Comparison of ENCODE assay signal across 8 cellular contexts in the genomic region with DNA sequence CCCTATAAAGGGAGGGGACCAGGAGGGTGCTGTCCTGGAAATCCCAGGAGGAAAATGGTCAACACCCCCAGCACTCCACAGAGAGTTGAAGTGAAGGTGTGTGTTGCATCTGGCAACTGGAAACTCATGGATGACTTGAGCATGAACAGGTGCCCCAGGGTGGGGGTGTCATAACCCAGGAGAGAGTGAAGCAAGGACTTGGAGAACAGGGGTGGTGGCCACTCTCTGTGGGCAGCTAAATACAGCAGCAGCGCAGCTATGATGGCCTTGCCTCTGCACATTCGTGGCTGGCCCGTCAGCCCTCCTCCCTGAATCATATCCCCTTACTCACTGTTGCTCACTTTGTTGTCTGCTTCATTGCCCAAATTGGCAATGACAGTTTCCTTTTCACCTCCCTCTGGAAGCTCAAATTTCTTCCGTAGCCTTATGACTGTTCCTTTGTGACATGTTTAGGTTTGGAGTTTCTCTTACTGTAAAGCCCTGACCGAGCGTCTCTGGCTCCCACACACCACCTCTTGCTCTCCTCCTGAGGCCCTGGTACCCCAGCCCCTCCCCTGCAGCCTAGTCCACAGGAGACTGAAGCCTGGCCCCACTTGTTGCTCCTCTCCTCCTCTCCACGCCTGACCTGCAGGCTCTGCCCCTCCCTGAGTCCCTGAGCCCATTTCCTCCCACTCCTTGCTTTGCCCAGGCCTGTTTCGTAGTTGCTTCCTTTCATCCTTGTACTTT.
DNase-seq lines count a peak whose midpoint lies in the region; ATAC-seq and TF ChIP-seq lines count a peak whose summit lies in the region.

No MANE protein-coding gene starts in this region.

- H3K36me3 ChIP-seq in mucosa of descending colon (ENCODE audit: low read depth): no peaks in the 10 kb centered on the region
- H3K36me3 ChIP-seq in H7 (replicated peaks; ENCODE audit: control insufficient read depth, insufficient read depth, low read length): no peaks in the 10 kb centered on the region

- intact Hi-C loops in mucosa of descending colon (cut with DNase I, micrococcal nuclease): no loop called here

- in situ Hi-C loops in astrocyte of the spinal cord (cut with HindIII; ENCODE audit: low sequenced_read_pairs): no loop called here

- H3K4me1 ChIP-seq in mucosa of descending colon (ENCODE audit: low read depth): peaks cover 13% of the 10 kb centered on the region

- ATAC-seq in mucosa of descending colon: peak; percentile 64
- no peak for ATAC-seq in GM19467 (IDR thresholded peaks at IDR 0.05; ENCODE audit: unreplicated experiment)

- no peaks in the 10 kb centered on the region for H3K27me3 ChIP-seq in H7 (ENCODE audit: control insufficient read depth, insufficient read depth, low read length)

- H3K4me3 ChIP-seq in astrocyte of the spinal cord (ENCODE audit: low read depth, low read length): no peak overlapping the region
- H3K4me3 ChIP-seq in mucosa of descending colon: no peak overlapping the region
- H3K4me3 ChIP-seq in H7 (ENCODE audit: insufficient read depth, low read depth, low read length): no peak overlapping the region

- DNase-seq in stimulated activated CD4-positive, alpha-beta T cell treated with anti-CD3 and anti-CD28 coated beads, Interleukin-2, amount 100 ng/mL, for 24 hours: peak; percentile 23 to 40
- no peak for DNase-seq in stimulated activated CD4-positive, alpha-beta T cell treated with anti-CD3 and anti-CD28 coated beads, Interleukin-12 subunit alpha, Interleukin-12 subunit beta, amount 100 ng/mL, for 4 hours
- peak; percentile 87 for DNase-seq in astrocyte of the spinal cord (ENCODE audit: low read depth, low spot score)
- DNase-seq in mucosa of descending colon: peak in 1 of 3 donors; percentile 47
- DNase-seq in SHP77 (lab: John Stamatoyannopoulos, UW): no peak
- no peak for DNase-seq in Kasumi-1 (lab: John Stamatoyannopoulos, UW)
- no peak for DNase-seq in H7

- TF ChIP-seq CTCF in astrocyte of the spinal cord (IDR thresholded peaks at IDR 0.05; ENCODE audit: low read depth, low read length): no peak
- TF ChIP-seq CTCF in mucosa of descending colon (IDR thresholded peaks at IDR 0.05): no peak

- no peaks in the 10 kb centered on the region for H3K9me3 ChIP-seq in mucosa of descending colon

Comparison
In these comparisons a context has a peak if more than half of its experiments do, and no peak if none do; other contexts are left out.
1. DNase-seq: peak in stimulated activated CD4-positive, alpha-beta T cell treated with anti-CD3 and anti-CD28 coated beads, Interleukin-2, amount 100 ng/mL, for 24 hours (2 of 2) and astrocyte of the spinal cord (single experiment); none in stimulated activated CD4-positive, alpha-beta T cell treated with anti-CD3 and anti-CD28 coated beads, Interleukin-12 subunit alpha, Interleukin-12 subunit beta, amount 100 ng/mL, for 4 hours (single experiment), SHP77 (0 of 2), Kasumi-1 (0 of 2) and H7 (single experiment).